In the genomic region with DNA sequence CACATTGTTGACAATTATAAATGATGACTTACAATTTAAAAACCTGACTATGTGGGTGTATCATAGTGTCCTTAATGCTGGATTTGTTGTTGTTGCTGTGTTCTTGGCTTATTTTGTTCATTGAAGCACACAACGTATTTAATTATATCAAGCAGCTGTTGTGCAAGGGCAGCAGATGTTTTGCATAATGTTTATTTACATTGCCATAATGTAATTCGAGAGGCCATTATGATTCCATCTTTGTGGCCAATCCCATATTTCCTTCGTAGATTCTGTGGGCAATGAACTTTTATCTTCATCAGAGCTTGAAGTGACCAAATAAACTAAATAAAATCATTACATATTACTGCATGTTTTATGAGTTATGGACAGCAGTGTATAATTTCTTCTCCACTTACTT, we compare ENCODE assay signal across 20 cellular contexts.
A peak's percentile ranks its signal among the peaks of the same experiment; 100 is the strongest.
DNase-seq lines count a peak whose midpoint lies in the region; ATAC-seq lines count a peak whose summit lies in the region.
"Had no signal": no experiment of that assay in that cellular context is flagged by ENCODE, and none has a peak within 500 bp of the region (broad histone marks: within the 10 kb centered on the region; RNA-seq: fewer than 3 reads in every experiment).

No MANE protein-coding gene starts in this region.

- peak; percentile 1 for DNase-seq in NCI-H82 (lab: John Stamatoyannopoulos, UW)
- DNase-seq in NCI-H82 treated with DMSO at 0.1 percent for 48 hours (lab: John Stamatoyannopoulos, UW; ENCODE audit: unreplicated experiment) = no peak
- peak; percentile 85 for DNase-seq in NCI-H1105 treated with DMSO at 0.1 percent for 48 hours (lab: John Stamatoyannopoulos, UW)
- DNase-seq in NCI-H748 (lab: John Stamatoyannopoulos, UW; ENCODE audit: unreplicated experiment) = peak; percentile 83
- no peak for DNase-seq in NCI-H128 (lab: John Stamatoyannopoulos, UW; ENCODE audit: unreplicated experiment)
- DNase-seq: C1 segment of cervical spinal cord, DMS153, EL, Karpas-422, MM.1S, NCI-H1092, NCI-H187, NCI-H446, OCI-M1, SHP77, T-helper 1 cell, T-helper 9 cell had no signal

- ATAC-seq in HG03521 (IDR thresholded peaks at IDR 0.05; ENCODE audit: unreplicated experiment) = no peak
- ATAC-seq in GM19035 (IDR thresholded peaks at IDR 0.05; ENCODE audit: unreplicated experiment) = no peak
- ATAC-seq: GM12878 had no signal

Comparison
In these comparisons a context has a peak if more than half of its experiments do, and no peak if none do; other contexts are left out.
1. DNase-seq: peak in NCI-H82 (single experiment), NCI-H1105 treated with DMSO at 0.1 percent for 48 hours (single experiment) and NCI-H748 (single experiment); none in NCI-H82 treated with DMSO at 0.1 percent for 48 hours (single experiment) and NCI-H128 (single experiment).